In the genomic region with DNA sequence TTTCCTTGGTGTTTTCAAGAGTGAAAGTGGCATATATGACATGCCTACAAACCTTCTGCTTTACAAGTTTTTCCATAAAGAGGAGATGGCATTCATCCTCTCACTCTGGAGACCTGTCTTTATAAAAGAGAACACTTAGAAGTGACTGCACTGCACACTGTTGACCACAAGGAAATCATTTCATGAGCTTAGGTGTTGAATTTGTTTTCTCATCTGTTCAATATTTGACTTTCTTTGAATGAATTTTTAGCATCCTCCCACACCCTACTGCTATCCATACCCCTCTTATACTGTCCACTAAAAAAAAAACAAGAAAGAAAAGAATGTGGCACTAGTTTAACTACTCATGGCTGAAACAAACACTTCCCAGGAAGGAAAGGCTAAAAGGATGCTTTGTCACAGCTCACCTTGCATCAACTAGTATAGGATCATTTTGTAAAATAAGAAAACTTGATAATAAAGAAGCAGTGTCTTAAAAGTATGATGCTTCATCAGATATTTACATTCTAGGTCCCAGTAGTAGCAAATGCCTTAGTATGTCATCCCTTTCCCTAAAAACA, we compare ENCODE assay signal across 17 cellular contexts.
DNase-seq lines count a peak whose midpoint lies in the region; ATAC-seq and TF ChIP-seq lines count a peak whose summit lies in the region.
"Had no signal": no experiment of that assay in that cellular context is flagged by ENCODE, and none has a peak within 500 bp of the region (broad histone marks: within the 10 kb centered on the region; RNA-seq: fewer than 3 reads in every experiment).

No MANE protein-coding gene starts in this region.

- peak overlapping the region; percentile 35 for H3K27ac Mint-ChIP-seq in activated T-cell treated with anti-CD3 and anti-CD28 coated beads, Interleukin-2, amount 50 U/mL, for 24 hours
- peak overlapping the region; percentile 12 for H3K27ac Mint-ChIP-seq in activated T-helper 17 cell treated with anti-CD3 and anti-CD28 coated beads, Interleukin-2, amount 50 U/mL, for 72 hours
- H3K27ac Mint-ChIP-seq in type B pancreatic cell, result no peak overlapping the region
- H3K27ac Mint-ChIP-seq: activated CD8-positive, alpha-beta memory T cell treated with anti-CD3 and anti-CD28 coated beads, Interleukin-2, amount 10 ng/mL, durations not matched to agents 7 days and 5 days; B cell; brain; stimulated activated naive CD8-positive, alpha-beta T cell treated with anti-CD3 and anti-CD28 coated beads, Interleukin-15, Interleukin-2, amounts not matched to agents 100 ng/mL and 50 ng/mL, for 24 hours had no signal

- TF ChIP-seq CTCF in type B pancreatic cell (conservative IDR thresholded peaks at IDR 0.05) (peak; percentile 66), Peyer's patch (IDR thresholded peaks at IDR 0.05) (peak in 2 of 6 experiments; percentile 12 to 15)

- H3K9me3 Mint-ChIP-seq in activated T-cell treated with anti-CD3 and anti-CD28 coated beads, Interleukin-2, amount 50 U/mL, for 24 hours, result no peaks in the 10 kb centered on the region
- no peaks in the 10 kb centered on the region for H3K9me3 Mint-ChIP-seq in activated T-helper 17 cell treated with anti-CD3 and anti-CD28 coated beads, Interleukin-2, amount 50 U/mL, for 72 hours
- H3K9me3 Mint-ChIP-seq in type B pancreatic cell, result no peaks in the 10 kb centered on the region
- H3K9me3 Mint-ChIP-seq: brain; stimulated activated naive CD8-positive, alpha-beta T cell treated with anti-CD3 and anti-CD28 coated beads, Interleukin-15, Interleukin-2, amounts not matched to agents 100 ng/mL and 50 ng/mL, for 24 hours had no signal

- ATAC-seq in activated T-helper 17 cell treated with anti-CD3 and anti-CD28 coated beads, Interleukin-2, amount 50 U/mL, for 72 hours (replicated peaks), result peak; percentile 23
- no peak for ATAC-seq in HG02759 (IDR thresholded peaks at IDR 0.05; ENCODE audit: unreplicated experiment)
- ATAC-seq: activated CD8-positive, alpha-beta memory T cell treated with anti-CD3 and anti-CD28 coated beads, Interleukin-2, amount 10 ng/mL, durations not matched to agents 7 days and 5 days had no signal

- TF ChIP-seq POLR2A in Peyer's patch (IDR thresholded peaks at IDR 0.05), result no peak

- H3K27me3 ChIP-seq in Peyer's patch, result no peaks in the 10 kb centered on the region
- H3K27me3 ChIP-seq: esophagus squamous epithelium had no signal

- no peak overlapping the region for H3K4me3 ChIP-seq in Peyer's patch
- H3K4me3 ChIP-seq: esophagus squamous epithelium had no signal

- no peak for DNase-seq in activated T-cell treated with anti-CD3 and anti-CD28 coated beads, Interleukin-2, amount 50 U/mL, for 24 hours
- DNase-seq in activated T-cell treated with anti-CD3 and anti-CD28 coated beads, Interleukin-2, amount 50 U/mL, for 48 hours, result no peak
- DNase-seq in iris pigment epithelial cell (ENCODE audit: low read depth) (peak; percentile 17), type B pancreatic cell (ENCODE audit: extremely low spot score, unreplicated experiment) (no peak), hypothalamus (lab: John Stamatoyannopoulos, UW) (no peak), Peyer's patch (no peak)
- DNase-seq: activated CD8-positive, alpha-beta memory T cell treated with anti-CD3 and anti-CD28 coated beads, Interleukin-2, amount 10 ng/mL, durations not matched to agents 7 days and 5 days; esophagus squamous epithelium; left cardiac atrium; NCI-H1436 treated with DMSO at 0.1 percent for 48 hours; NCI-H774; stimulated activated CD4-positive, alpha-beta T cell treated with anti-CD3 and anti-CD28 coated beads, Interleukin-2, amount 100 ng/mL, for 24 hours had no signal

- H3K4me1 ChIP-seq in Peyer's patch, result peaks cover 0 to 24% (median 7%) of the 10 kb centered on the region in 4 donors

- H3K27me3 Mint-ChIP-seq in activated T-cell treated with anti-CD3 and anti-CD28 coated beads, Interleukin-2, amount 50 U/mL, for 24 hours, result no peaks in the 10 kb centered on the region
- H3K27me3 Mint-ChIP-seq in activated T-helper 17 cell treated with anti-CD3 and anti-CD28 coated beads, Interleukin-2, amount 50 U/mL, for 72 hours, result no peaks in the 10 kb centered on the region
- no peaks in the 10 kb centered on the region for H3K27me3 Mint-ChIP-seq in type B pancreatic cell
- H3K27me3 Mint-ChIP-seq: activated CD8-positive, alpha-beta memory T cell treated with anti-CD3 and anti-CD28 coated beads, Interleukin-2, amount 10 ng/mL, durations not matched to agents 7 days and 5 days; B cell; brain; stimulated activated naive CD8-positive, alpha-beta T cell treated with anti-CD3 and anti-CD28 coated beads, Interleukin-15, Interleukin-2, amounts not matched to agents 100 ng/mL and 50 ng/mL, for 24 hours had no signal

- H3K27ac ChIP-seq in Peyer's patch, result no peak overlapping the region
- H3K27ac ChIP-seq: esophagus squamous epithelium had no signal

- peaks cover 0 to 5% (median 0%) of the 10 kb centered on the region in 3 donors for H3K36me3 ChIP-seq in Peyer's patch

- no peak overlapping the region for H3K4me3 Mint-ChIP-seq in activated T-cell treated with anti-CD3 and anti-CD28 coated beads, Interleukin-2, amount 50 U/mL, for 24 hours
- no peak overlapping the region for H3K4me3 Mint-ChIP-seq in activated T-helper 17 cell treated with anti-CD3 and anti-CD28 coated beads, Interleukin-2, amount 50 U/mL, for 72 hours
- H3K4me3 Mint-ChIP-seq in type B pancreatic cell, result no peak overlapping the region
- H3K4me3 Mint-ChIP-seq: activated CD8-positive, alpha-beta memory T cell treated with anti-CD3 and anti-CD28 coated beads, Interleukin-2, amount 10 ng/mL, durations not matched to agents 7 days and 5 days; B cell; brain; stimulated activated naive CD8-positive, alpha-beta T cell treated with anti-CD3 and anti-CD28 coated beads, Interleukin-15, Interleukin-2, amounts not matched to agents 100 ng/mL and 50 ng/mL, for 24 hours had no signal

- peaks cover 34% of the 10 kb centered on the region for H3K36me3 Mint-ChIP-seq in activated T-cell treated with anti-CD3 and anti-CD28 coated beads, Interleukin-2, amount 50 U/mL, for 24 hours (ENCODE audit: low read depth)
- H3K36me3 Mint-ChIP-seq in activated T-helper 17 cell treated with anti-CD3 and anti-CD28 coated beads, Interleukin-2, amount 50 U/mL, for 72 hours (ENCODE audit: low read depth), result peaks cover 44% of the 10 kb centered on the region
- peaks cover 7% of the 10 kb centered on the region for H3K36me3 Mint-ChIP-seq in type B pancreatic cell

- H3K9me3 ChIP-seq in Peyer's patch, result no peaks in the 10 kb centered on the region
- H3K9me3 ChIP-seq: esophagus squamous epithelium had no signal

- H3K4me1 Mint-ChIP-seq in activated T-cell treated with anti-CD3 and anti-CD28 coated beads, Interleukin-2, amount 50 U/mL, for 24 hours (ENCODE audit: low read depth), result peaks cover 29% of the 10 kb centered on the region
- H3K4me1 Mint-ChIP-seq in activated T-helper 17 cell treated with anti-CD3 and anti-CD28 coated beads, Interleukin-2, amount 50 U/mL, for 72 hours, result no peaks in the 10 kb centered on the region
- H3K4me1 Mint-ChIP-seq in type B pancreatic cell (ENCODE audit: unreplicated experiment), result no peaks in the 10 kb centered on the region
- H3K4me1 Mint-ChIP-seq: B cell had no signal
